In the genomic region with DNA sequence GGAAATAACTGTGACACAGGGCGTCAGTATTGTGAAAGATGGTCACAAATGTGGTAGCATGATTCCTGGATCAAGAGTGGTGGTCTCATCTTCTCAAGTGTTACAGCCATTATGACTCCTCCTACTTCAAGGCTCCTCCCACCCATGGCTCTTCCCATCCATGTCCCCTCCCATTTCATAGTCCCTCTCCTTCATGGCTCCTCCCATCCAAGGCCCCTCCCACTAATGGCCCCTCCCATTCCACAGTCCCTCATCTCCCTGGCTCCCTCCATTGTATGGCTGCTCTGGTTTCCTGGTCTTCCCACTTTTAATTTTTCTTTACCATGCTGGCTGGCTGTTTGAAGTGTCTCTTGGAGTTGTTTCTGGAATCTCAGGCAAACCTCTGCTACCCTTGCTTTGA, we compare ENCODE assay signal across 21 cellular contexts.
"Had no signal": no experiment of that assay in that cellular context is flagged by ENCODE, and none has a peak within 500 bp of the region (broad histone marks: within the 10 kb centered on the region; RNA-seq: fewer than 3 reads in every experiment).

No MANE protein-coding gene starts in this region.

- H3K4me3 Mint-ChIP-seq: activated naive CD4-positive, alpha-beta T cell treated with anti-CD3 and anti-CD28 coated beads, Interleukin-2, amount 50 U/mL, for 24 hours; brain; natural killer cell; type B pancreatic cell had no signal

- H3K27ac ChIP-seq: foreskin keratinocyte, left lung, pancreas, psoas muscle, right atrium auricular region, thoracic aorta, vagina, WERI-Rb-1 had no signal

- H3K4me1 ChIP-seq: foreskin keratinocyte, left lung, pancreas, psoas muscle, right atrium auricular region, vagina had no signal

- H3K27ac Mint-ChIP-seq: activated naive CD4-positive, alpha-beta T cell treated with anti-CD3 and anti-CD28 coated beads, Interleukin-2, amount 50 U/mL, for 24 hours; brain; natural killer cell; type B pancreatic cell had no signal

- ATAC-seq: foreskin keratinocyte, left lung, natural killer cell, pancreas, psoas muscle had no signal

- H3K27me3 Mint-ChIP-seq: activated naive CD4-positive, alpha-beta T cell treated with anti-CD3 and anti-CD28 coated beads, Interleukin-2, amount 50 U/mL, for 24 hours had no signal

- H3K4me1 Mint-ChIP-seq: activated naive CD4-positive, alpha-beta T cell treated with anti-CD3 and anti-CD28 coated beads, Interleukin-2, amount 50 U/mL, for 24 hours; brain; natural killer cell had no signal

- H3K27me3 ChIP-seq: foreskin keratinocyte, left lung, pancreas, right atrium auricular region, vagina had no signal

- H3K36me3 Mint-ChIP-seq: activated naive CD4-positive, alpha-beta T cell treated with anti-CD3 and anti-CD28 coated beads, Interleukin-2, amount 50 U/mL, for 24 hours; brain; natural killer cell; type B pancreatic cell had no signal

- H3K36me3 ChIP-seq: left lung, pancreas, right atrium auricular region, thoracic aorta, vagina, WERI-Rb-1 had no signal

- DNase-seq: activated CD4-positive, alpha-beta T cell treated with anti-CD3 and anti-CD28 coated beads for 1 hour; activated gamma-delta T cell treated with Interleukin-2 at 50 U/mL for 16 hours; activated T-cell treated with anti-CD3 and anti-CD28 coated beads, Interleukin-2, amount 50 U/mL, for 1 hour; anterior cingulate cortex; foreskin keratinocyte; kidney glomerular epithelial cell; left lung; midbrain; natural killer cell; pancreas; psoas muscle; stimulated activated CD4-positive, alpha-beta T cell treated with anti-CD3 and anti-CD28 coated beads, Interleukin-4, amount 100 ng/mL, for 24 hours; stimulated activated naive CD4-positive, alpha-beta T cell treated with Interleukin-2 at 50 U/mL for 16 hours; WERI-Rb-1 had no signal

- FAIRE-seq: endometrium, pancreas had no signal

- H3K9me3 ChIP-seq: left lung, pancreas, psoas muscle, right atrium auricular region, thoracic aorta, vagina had no signal

- H3K4me3 ChIP-seq: left lung, pancreas, psoas muscle, right atrium auricular region, thoracic aorta, vagina had no signal
